28 cellular contexts compared by ENCODE assay signal in the genomic region with DNA sequence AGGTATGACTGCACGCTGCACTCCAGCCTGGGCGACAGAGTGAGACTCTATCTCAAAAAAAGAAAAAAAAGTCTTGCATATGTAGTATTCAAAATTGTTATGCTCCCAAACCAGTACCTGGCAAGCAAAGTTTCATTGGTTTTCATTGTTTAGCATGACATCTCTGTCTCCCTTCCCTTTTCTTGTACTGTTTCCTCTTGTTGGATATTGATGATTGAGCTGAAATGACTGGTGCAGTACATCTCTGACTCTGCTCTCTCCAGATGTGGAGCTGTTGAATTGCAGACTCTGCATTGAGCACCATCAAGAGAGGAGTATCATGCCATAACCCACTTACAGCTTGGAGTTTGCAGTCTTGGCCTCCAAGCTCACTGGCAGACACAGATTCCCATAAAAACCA.
"Had no signal": no experiment of that assay in that cellular context is flagged by ENCODE, and none has a peak within 500 bp of the region (broad histone marks: within the 10 kb centered on the region; RNA-seq: fewer than 3 reads in every experiment).

No MANE protein-coding gene starts in this region.

- H3K36me3 ChIP-seq: esophagus muscularis mucosa, gastroesophageal sphincter, heart left ventricle, left lung, ovary, sigmoid colon, suprapubic skin, transverse colon, upper lobe of right lung, uterus had no signal

- H3K4me3 Mint-ChIP-seq: naive thymus-derived CD8-positive, alpha-beta T cell; nephron progenitor cell; stimulated activated naive CD8-positive, alpha-beta T cell treated with anti-CD3 and anti-CD28 coated beads, Interleukin-15, amount 100 ng/mL, for 72 hours had no signal

- H3K4me1 Mint-ChIP-seq: nephron progenitor cell; stimulated activated naive CD8-positive, alpha-beta T cell treated with anti-CD3 and anti-CD28 coated beads, Interleukin-15, amount 100 ng/mL, for 72 hours had no signal

- H3K36me3 Mint-ChIP-seq: naive thymus-derived CD8-positive, alpha-beta T cell had no signal

- H3K27me3 Mint-ChIP-seq: stimulated activated naive CD8-positive, alpha-beta T cell treated with anti-CD3 and anti-CD28 coated beads, Interleukin-15, amount 100 ng/mL, for 72 hours had no signal

- H3K4me2 ChIP-seq: hepatocyte had no signal

- ATAC-seq: foreskin keratinocyte; gastroesophageal sphincter; heart left ventricle; left cardiac atrium; left lung; naive thymus-derived CD8-positive, alpha-beta T cell; psoas muscle; right cardiac atrium; stimulated activated naive CD8-positive, alpha-beta T cell treated with anti-CD3 and anti-CD28 coated beads, Interleukin-15, amount 100 ng/mL, for 72 hours; upper lobe of right lung had no signal

- H3K4me1 ChIP-seq: esophagus muscularis mucosa, gastroesophageal sphincter, psoas muscle, sigmoid colon, suprapubic skin, transverse colon, upper lobe of right lung, uterus had no signal

- H3K27ac ChIP-seq: esophagus muscularis mucosa, foreskin keratinocyte, gastroesophageal sphincter, heart left ventricle, hepatocyte, left lung, ovary, psoas muscle, sigmoid colon, suprapubic skin, transverse colon, upper lobe of right lung, uterus had no signal

- FAIRE-seq: colon, endothelial cell of umbilical vein, islet of Langerhans had no signal

- H3K27ac Mint-ChIP-seq: nephron progenitor cell; stimulated activated naive CD8-positive, alpha-beta T cell treated with anti-CD3 and anti-CD28 coated beads, Interleukin-15, amount 100 ng/mL, for 72 hours had no signal

- H3K27me3 ChIP-seq: esophagus muscularis mucosa, foreskin keratinocyte, gastroesophageal sphincter, heart left ventricle, hepatocyte, left lung, ovary, sigmoid colon, suprapubic skin, transverse colon, upper lobe of right lung, uterus had no signal

- H3K4me3 ChIP-seq: esophagus muscularis mucosa, gastroesophageal sphincter, heart left ventricle, hepatocyte, left lung, ovary, psoas muscle, sigmoid colon, suprapubic skin, transverse colon, upper lobe of right lung, uterus had no signal

- H3K9me3 Mint-ChIP-seq: naive thymus-derived CD8-positive, alpha-beta T cell; nephron progenitor cell; stimulated activated naive CD8-positive, alpha-beta T cell treated with anti-CD3 and anti-CD28 coated beads, Interleukin-15, amount 100 ng/mL, for 72 hours had no signal

- H2AFZ ChIP-seq: hepatocyte had no signal

- DNase-seq: effector memory CD4-positive, alpha-beta T cell; foreskin keratinocyte; heart left ventricle; left cardiac atrium; left lung; mesendoderm; midbrain; naive thymus-derived CD8-positive, alpha-beta T cell; nephron progenitor cell; nucleus accumbens; ovary; posterior cingulate gyrus; psoas muscle; right cardiac atrium; sigmoid colon; stimulated activated CD4-positive, alpha-beta T cell treated with anti-CD3 and anti-CD28 coated beads, Interleukin-4, amount 100 ng/mL, for 4 hours; stimulated activated naive CD4-positive, alpha-beta T cell; stimulated activated naive CD8-positive, alpha-beta T cell treated with anti-CD3 and anti-CD28 coated beads, Interleukin-15, amount 100 ng/mL, for 72 hours; transverse colon; upper lobe of right lung; uterus had no signal

- H3K79me2 ChIP-seq: hepatocyte had no signal

- H3K9me3 ChIP-seq: esophagus muscularis mucosa, gastroesophageal sphincter, heart left ventricle, left lung, ovary, psoas muscle, sigmoid colon, suprapubic skin, transverse colon, upper lobe of right lung, uterus had no signal
